ENCODE assay signal across 8 cellular contexts in genomic region chr7:159144756-159145543, GRCh38. TPM values are rescaled to one million over a fixed set of nuclear protein-coding genes. Genes with fewer than 3 reads are reported as not detected.
DNase-seq lines count a peak whose midpoint lies in the region; ATAC-seq, FAIRE-seq and TF ChIP-seq lines count a peak whose summit lies in the region.
"Had no signal": no experiment of that assay in that cellular context is flagged by ENCODE, and none has a peak within 500 bp of the region (broad histone marks: within the 10 kb centered on the region; RNA-seq: fewer than 3 reads in every experiment).

VIPR2 (minus strand) TSS chr7:159144867; CDS start chr7:159144771, 96 bp downstream.

- no peak within 1 kb of the TSS for H2BK12ac ChIP-seq in mesenchymal stem cell (ENCODE audit: low read length in 2 of 2)

- no peak within 1 kb of the TSS for H2BK5ac ChIP-seq in mesenchymal stem cell (ENCODE audit: low read depth, low read length, poor library complexity, severe bottlenecking)

- DNase-seq in SJCRH30 (peak; percentile 57 to 65), astrocyte of the cerebellum (ENCODE audit: low read depth) (no peak), mesenchymal stem cell (no peak), NCI-H2196 treated with DMSO at 0.1 percent for 48 hours (lab: John Stamatoyannopoulos, UW; ENCODE audit: unreplicated experiment) (no peak), D721Med (ENCODE audit: insufficient read length, low spot score) (no peak)

- H3K4me3 ChIP-seq in SJCRH30: peak within 1 kb of the TSS; percentile 78
- peak within 1 kb of the TSS; percentile 12 for H3K4me3 ChIP-seq in astrocyte of the cerebellum (ENCODE audit: low read depth, low read length)
- peak within 1 kb of the TSS; percentile 49 to 53 for H3K4me3 ChIP-seq in mesenchymal stem cell (ENCODE audit: insufficient read depth in 1 of 2, low read depth in 1 of 2, low read length in 2 of 2)
- peak within 1 kb of the TSS; percentile 43 to 61 (median 59) for H3K4me3 ChIP-seq in subcutaneous abdominal adipose tissue (ENCODE audit: low read depth in 1 of 5, low read length in 5 of 5)

- H3K9me3 ChIP-seq in SJCRH30 (replicated peaks) (no peaks in the 10 kb centered on the region), mesenchymal stem cell (ENCODE audit: control insufficient read depth, low read length) (no peaks in the 10 kb centered on the region), subcutaneous abdominal adipose tissue (ENCODE audit: control insufficient read depth in 5 of 5, low read length in 5 of 5) (no peaks in the 10 kb centered on the region)

- H3K36me3 ChIP-seq in SJCRH30: no peaks in the 10 kb centered on the region
- no peaks in the 10 kb centered on the region for H3K36me3 ChIP-seq in mesenchymal stem cell (ENCODE audit: control insufficient read depth in 1 of 2, insufficient read depth in 2 of 2, low read depth in 1 of 2, low read length in 2 of 2)
- H3K36me3 ChIP-seq in subcutaneous abdominal adipose tissue (ENCODE audit: control insufficient read depth in 5 of 5, insufficient read depth in 5 of 5, low read length in 5 of 5): no peaks in the 10 kb centered on the region

- H3K27ac ChIP-seq in SJCRH30 (peak within 1 kb of the TSS; percentile 52), mesenchymal stem cell (ENCODE audit: low read length, poor library complexity, severe bottlenecking) (no peak within 1 kb of the TSS), subcutaneous abdominal adipose tissue (ENCODE audit: low read depth, low read length) (no peak within 1 kb of the TSS)

- no peak for ATAC-seq in HG02763 (IDR thresholded peaks at IDR 0.05; ENCODE audit: unreplicated experiment)

- H3K4ac ChIP-seq in mesenchymal stem cell (ENCODE audit: low read depth in 1 of 2, low read length in 2 of 2): no peak within 1 kb of the TSS

- H2BK15ac ChIP-seq in mesenchymal stem cell (ENCODE audit: low read depth, poor library complexity, severe bottlenecking): no peak within 1 kb of the TSS

- H3K79me1 ChIP-seq in mesenchymal stem cell (replicated peaks; ENCODE audit: low read length, poor library complexity, severe bottlenecking): no peaks in the 10 kb centered on the region

- H3K9ac ChIP-seq in mesenchymal stem cell (ENCODE audit: low read length) (peak within 1 kb of the TSS; percentile 15), subcutaneous abdominal adipose tissue (ENCODE audit: low read length in 5 of 5) (no peak within 1 kb of the TSS)

- H3K23ac ChIP-seq in mesenchymal stem cell (ENCODE audit: low read length in 2 of 2): no peak within 1 kb of the TSS

- WGBS in mesenchymal stem cell: 3% methylated on average over 39 of the region's 89 CpGs

- no peak within 1 kb of the TSS for H3K18ac ChIP-seq in mesenchymal stem cell (ENCODE audit: low read depth in 1 of 2, low read length in 2 of 2)

- H4K91ac ChIP-seq in mesenchymal stem cell (ENCODE audit: low read length): no peak within 1 kb of the TSS

- H3K27me3 ChIP-seq in SJCRH30: no peaks in the 10 kb centered on the region
- H3K27me3 ChIP-seq in mesenchymal stem cell (ENCODE audit: control insufficient read depth in 1 of 2, insufficient read depth in 1 of 2, low read length in 2 of 2): peaks cover 44 to 51% of the 10 kb centered on the region in 2 experiments
- H3K27me3 ChIP-seq in subcutaneous abdominal adipose tissue (ENCODE audit: control insufficient read depth in 5 of 5, insufficient read depth in 4 of 5, low read length in 5 of 5): peaks cover 17 to 31% (median 24%) of the 10 kb centered on the region in 5 donors

- peak within 1 kb of the TSS; percentile 89 for H3K4me2 ChIP-seq in mesenchymal stem cell (ENCODE audit: low read length, poor library complexity, severe bottlenecking)

- H2AFZ ChIP-seq in mesenchymal stem cell (ENCODE audit: low read depth, low read length): no peak within 1 kb of the TSS

- in situ Hi-C loops in astrocyte of the cerebellum (cut with HindIII; ENCODE audit: low sequenced_read_pairs): no loop called here

- H4K8ac ChIP-seq in mesenchymal stem cell (ENCODE audit: low read length): no peak within 1 kb of the TSS

- no peak for TF ChIP-seq CTCF in astrocyte of the cerebellum (IDR thresholded peaks at IDR 0.05; ENCODE audit: low read depth, low read length, missing control alignments)
- no peak for TF ChIP-seq CTCF in D721Med (IDR thresholded peaks at IDR 0.05; ENCODE audit: insufficient read depth, missing control alignments)

- no peak within 1 kb of the TSS for H3K14ac ChIP-seq in mesenchymal stem cell (ENCODE audit: low read length in 2 of 2)

- H3K4me1 ChIP-seq in SJCRH30 (no peaks in the 10 kb centered on the region; the same call in 1 of the 2 replicates), mesenchymal stem cell (ENCODE audit: control insufficient read depth, insufficient read depth, low read depth, low read length) (peaks cover 17% of the 10 kb centered on the region), subcutaneous abdominal adipose tissue (ENCODE audit: control insufficient read depth in 5 of 5, insufficient read depth in 5 of 5, low read length in 5 of 5) (peaks cover 0 to 19% (median 16%) of the 10 kb centered on the region in 5 donors)

- FAIRE-seq in D721Med (lab: Jason Lieb, UNC): no peak

- H2AK5ac ChIP-seq in mesenchymal stem cell (ENCODE audit: low read length, severe bottlenecking): no peak within 1 kb of the TSS

- no peak within 1 kb of the TSS for H2BK120ac ChIP-seq in mesenchymal stem cell (ENCODE audit: low read depth, low read length)

RNA-seq across cellular contexts. Expression of gene VIPR2, which starts in this region (rescaled TPM):
- 9.6 and 10.2 TPM in 2 replicates for total RNA-seq in SJCRH30 (2014; rRNA removed; shearing (Covaris generic))
- not detected for polyA plus RNA-seq in mesenchymal stem cell (2013, experiment 1 of 2)
- 0.01 TPM for polyA plus RNA-seq in mesenchymal stem cell (2013, experiment 2 of 2)
- total RNA-seq: SK-MEL-5 had no signal

Comparison
In these comparisons a context has a peak if more than half of its experiments do, and no peak if none do; other contexts are left out.
1. DNase-seq: peak in SJCRH30 (2 of 2); none in astrocyte of the cerebellum (single experiment), mesenchymal stem cell (single experiment), NCI-H2196 treated with DMSO at 0.1 percent for 48 hours (single experiment) and D721Med (single experiment).
2. H3K4me3 ChIP-seq: peak in every context shown above with its lines; median percentile 78 in SJCRH30; 59 in subcutaneous abdominal adipose tissue; 51 in mesenchymal stem cell; 12 in astrocyte of the cerebellum.